ENCODE assay signal across 8 cellular contexts in the genomic region with DNA sequence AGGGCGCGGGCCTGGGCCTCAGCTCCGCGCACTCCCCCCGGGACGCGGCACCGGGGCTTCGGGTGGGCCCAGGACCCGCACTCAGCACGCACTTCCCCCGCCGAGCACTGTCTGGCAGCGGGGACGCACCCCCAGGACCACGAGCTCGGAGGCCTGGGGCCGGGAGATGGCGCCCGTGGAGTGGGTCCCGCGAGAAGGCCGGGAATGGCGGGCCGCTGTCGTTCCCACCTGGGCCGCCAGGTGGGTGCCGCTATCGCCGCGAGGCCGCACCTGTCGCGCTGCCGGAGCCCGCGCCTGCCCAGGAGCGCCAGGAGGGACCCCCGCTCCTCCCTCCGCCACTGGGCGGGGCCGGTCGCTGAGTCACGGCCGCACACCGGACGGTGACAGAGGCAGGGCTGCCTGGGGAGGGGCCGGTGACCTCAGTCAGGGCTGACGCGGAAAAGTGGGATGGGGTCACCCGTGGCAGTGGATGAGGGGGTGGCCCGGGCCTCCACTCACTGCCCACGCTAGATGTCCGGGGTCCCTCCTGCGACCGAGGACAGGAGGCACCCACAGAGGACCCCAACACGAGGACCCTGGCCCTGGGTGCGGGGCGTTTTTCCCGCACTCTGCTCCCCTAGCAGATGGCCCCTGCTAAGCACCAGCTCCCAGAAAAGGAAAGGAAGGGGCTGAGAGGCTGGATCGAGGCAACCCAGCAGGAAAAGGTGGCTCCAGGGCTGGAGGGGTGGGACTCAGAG. TPM values are rescaled to one million over a fixed set of nuclear protein-coding genes. Genes with fewer than 3 reads are reported as not detected.
A peak's percentile ranks its signal among the peaks of the same experiment; 100 is the strongest.
DNase-seq lines count a peak whose midpoint lies in the region; ATAC-seq and TF ChIP-seq lines count a peak whose summit lies in the region.

No MANE protein-coding gene starts in this region.

- no TSS peak for BruUV-seq in Caco-2 (replicated peaks; lab: Mats Ljungman, UMichigan)

- CTCF ChIA-PET in Caco-2 (lab: Charles Lee): interaction anchor here (0.5 to 1.6 kb wide), 11 partner anchors 15 to 296 kb away, joined by 3 to 7 read pairs (median 4); a partner anchor contains a TSS
- CTCF ChIA-PET in activated CD8-positive, alpha-beta T cell treated with anti-CD3 and anti-CD28 coated beads for 36 hours (lab: Charles Lee): interaction anchor here (1.0 to 2.2 kb wide), 4 partner anchors 33 to 143 kb away, joined by 3 to 11 read pairs (median 6); a partner anchor contains a TSS

- POLR2A ChIA-PET in Caco-2 (lab: Charles Lee): interaction anchor here (0.6 to 1.8 kb wide), 6 partner anchors 8 to 1680 kb away, joined by 4 to 6 read pairs (median 4); a partner anchor contains a TSS
- POLR2A ChIA-PET in activated CD8-positive, alpha-beta T cell treated with anti-CD3 and anti-CD28 coated beads for 36 hours (lab: Charles Lee): interaction anchor here (1.1 to 3.8 kb wide), 4 partner anchors 10 to 32 kb away, joined by 6 to 14 read pairs (median 9); a partner anchor contains a TSS

- H3K27ac ChIP-seq in epithelial cell of prostate (peak overlapping the region; percentile 42), uterus (peak overlapping the region; percentile 43 to 100)

- H3K27me3 Mint-ChIP-seq in Caco-2 (ENCODE audit: insufficient read depth, unreplicated experiment): no peaks in the 10 kb centered on the region
- no peaks in the 10 kb centered on the region for H3K27me3 Mint-ChIP-seq in activated CD8-positive, alpha-beta T cell treated with anti-CD3 and anti-CD28 coated beads for 36 hours
- peaks cover 28% of the 10 kb centered on the region for H3K27me3 Mint-ChIP-seq in nephron (ENCODE audit: low read depth)

- H3K36me3 ChIP-seq in Caco-2 (ENCODE audit: control insufficient read depth, insufficient read depth, low read length): peaks cover 5% of the 10 kb centered on the region; the same call in 1 of the 2 replicates
- no peaks in the 10 kb centered on the region for H3K36me3 ChIP-seq in uterus

- H3K4me3 Mint-ChIP-seq in Caco-2 (ENCODE audit: unreplicated experiment): peak overlapping the region; percentile 77
- H3K4me3 Mint-ChIP-seq in activated CD8-positive, alpha-beta T cell treated with anti-CD3 and anti-CD28 coated beads for 36 hours: peak overlapping the region; percentile 35
- H3K4me3 Mint-ChIP-seq in nephron: peak overlapping the region in 1 of 3 experiments; percentile 13

- intact Hi-C loops in Caco-2 (cut with micrococcal nuclease; ENCODE audit: unreplicated experiment): loop anchor here (1.0 to 10.0 kb wide), 3 partner anchors 34 to 125 kb away; a partner anchor contains a TSS
- intact Hi-C loops in activated CD8-positive, alpha-beta T cell treated with anti-CD3 and anti-CD28 coated beads for 36 hours (cut with micrococcal nuclease): loop anchor here (5.0 kb wide), 1 partner anchor 178 kb away; no protein-coding TSS in a partner anchor
- intact Hi-C loops in uterus (cut with DNase I; ENCODE audit: low total_unique reads): no loop called here

- H3K4me1 ChIP-seq in Caco-2 (peaks cover 33% of the 10 kb centered on the region), uterus (peaks cover 3 to 25% of the 10 kb centered on the region in 2 donors)

- TF ChIP-seq CTCF in Caco-2 (IDR thresholded peaks at IDR 0.05; ENCODE audit: insufficient read depth in 1 of 2, low read depth in 1 of 2, low read length in 1 of 2, severe bottlenecking in 1 of 2, unreplicated experiment in 1 of 2): peak; percentile 66 to 92
- TF ChIP-seq CTCF in LNCaP clone FGC (IDR thresholded peaks at IDR 0.05; ENCODE audit: control insufficient read depth, extremely low read depth, insufficient read depth): peak; percentile 65
- TF ChIP-seq CTCF in activated CD8-positive, alpha-beta T cell treated with anti-CD3 and anti-CD28 coated beads for 36 hours (IDR thresholded peaks at IDR 0.05): peak; percentile 76
- peak; percentile 53 to 58 (median 57) for TF ChIP-seq CTCF in nephron (IDR thresholded peaks at IDR 0.05; ENCODE audit: unreplicated experiment in 3 of 3)
- peak in 3 of 4 experiments; percentile 45 to 70 (median 62) for TF ChIP-seq CTCF in uterus (IDR thresholded peaks at IDR 0.05)

- H3K4me1 Mint-ChIP-seq in Caco-2 (ENCODE audit: low read depth, unreplicated experiment) (peaks cover 20% of the 10 kb centered on the region), nephron (peaks cover 45% of the 10 kb centered on the region)
- H3K4me1 Mint-ChIP-seq in activated CD8-positive, alpha-beta T cell treated with anti-CD3 and anti-CD28 coated beads for 36 hours (ENCODE audit: low read depth): peaks cover 25% of the 10 kb centered on the region

- peak; percentile 59 for ATAC-seq in activated CD8-positive, alpha-beta T cell treated with anti-CD3 and anti-CD28 coated beads for 36 hours

- peaks cover 33% of the 10 kb centered on the region for H3K36me3 Mint-ChIP-seq in Caco-2 (ENCODE audit: insufficient read depth, unreplicated experiment)
- H3K36me3 Mint-ChIP-seq in activated CD8-positive, alpha-beta T cell treated with anti-CD3 and anti-CD28 coated beads for 36 hours (ENCODE audit: low read depth): peaks cover 3% of the 10 kb centered on the region
- no peaks in the 10 kb centered on the region for H3K36me3 Mint-ChIP-seq in nephron (ENCODE audit: low read depth)

- DNase-seq in Caco-2 (peak; percentile 88 to 93), LNCaP clone FGC (ENCODE audit: low read depth) (no peak), epithelial cell of prostate (ENCODE audit: low read depth, low spot score) (no peak), uterus (peak; percentile 40 to 47), hepatic stellate cell (ENCODE audit: low spot score) (no peak), NCI-H82 treated with DMSO at 0.1 percent for 48 hours (lab: John Stamatoyannopoulos, UW; ENCODE audit: unreplicated experiment) (no peak)
- DNase-seq in activated CD8-positive, alpha-beta T cell treated with anti-CD3 and anti-CD28 coated beads for 36 hours: peak; percentile 78

- H3K4me3 ChIP-seq in Caco-2 (ENCODE audit: low read depth, low read length) (peak overlapping the region; percentile 74), LNCaP clone FGC (ENCODE audit: low read depth, low read length) (peak overlapping the region; percentile 59), uterus (peak overlapping the region; percentile 36 to 98)

- H3K9me3 ChIP-seq in Caco-2 (no peaks in the 10 kb centered on the region), uterus (no peaks in the 10 kb centered on the region)

- peak overlapping the region; percentile 74 for H3K27ac Mint-ChIP-seq in Caco-2 (ENCODE audit: unreplicated experiment)
- H3K27ac Mint-ChIP-seq in activated CD8-positive, alpha-beta T cell treated with anti-CD3 and anti-CD28 coated beads for 36 hours: no peak overlapping the region
- H3K27ac Mint-ChIP-seq in nephron: no peak overlapping the region

- TF ChIP-seq POLR2A in uterus (IDR thresholded peaks at IDR 0.05): no peak

- H3K27me3 ChIP-seq in Caco-2 (replicated peaks; ENCODE audit: control insufficient read depth, insufficient read depth, low read length) (no peaks in the 10 kb centered on the region), uterus (no peaks in the 10 kb centered on the region)

- H3K9me3 Mint-ChIP-seq in Caco-2 (ENCODE audit: unreplicated experiment) (no peaks in the 10 kb centered on the region), nephron (no peaks in the 10 kb centered on the region)
- no peaks in the 10 kb centered on the region for H3K9me3 Mint-ChIP-seq in activated CD8-positive, alpha-beta T cell treated with anti-CD3 and anti-CD28 coated beads for 36 hours

RNA-seq across cellular contexts. Expression of a gene that starts 6.9 kb away (rescaled TPM):
- total RNA-seq in Caco-2 (2022) (1,436 and 1,933 TPM in 2 replicates), uterus (1,000 to 10,000 TPM; 1,023 to 5,472 (median 2,159) TPM)
- 1,000 to 10,000 TPM; 4,606 to 4,756 TPM for total RNA-seq in activated CD8-positive, alpha-beta T cell treated with anti-CD3 and anti-CD28 coated beads for 36 hours

RNA-seq across cellular contexts. Expression of a gene that starts 8.7 kb away (rescaled TPM):
- total RNA-seq in Caco-2 (2022): 2.1 and 2.9 TPM in 2 replicates
- total RNA-seq in activated CD8-positive, alpha-beta T cell treated with anti-CD3 and anti-CD28 coated beads for 36 hours: under 1 TPM in 1 of 2 experiments, not detected in 1; 0.32 TPM
- total RNA-seq in uterus: 1 to 10 TPM in 2 of 4 donors, not detected in 2; 5.0 to 7.4 TPM

RNA-seq across cellular contexts. Expression of a gene that starts 32.7 kb away (rescaled TPM):
- total RNA-seq in Caco-2 (2022): 38.5 and 42.2 TPM in 2 replicates
- total RNA-seq in activated CD8-positive, alpha-beta T cell treated with anti-CD3 and anti-CD28 coated beads for 36 hours: 10 to 100 TPM; 40.5 to 42.7 TPM
- 10 to 100 TPM in 2 of 4 donors, 1 to 10 TPM in 2; 3.5 to 31.2 (median 17.3) TPM for total RNA-seq in uterus

Comparison
In these comparisons a context has a peak if more than half of its experiments do, and no peak if none do; other contexts are left out.
1. DNase-seq: peak in Caco-2 (2 of 2), activated CD8-positive, alpha-beta T cell treated with anti-CD3 and anti-CD28 coated beads for 36 hours (single experiment) and uterus (2 of 2); none in LNCaP clone FGC (single experiment), epithelial cell of prostate (single experiment), hepatic stellate cell (single experiment) and NCI-H82 treated with DMSO at 0.1 percent for 48 hours (single experiment).
2. Peak in every context shown above with its lines, with median percentiles within 50 percentile points of each other: H3K4me3 ChIP-seq and CTCF ChIP-seq.